Comparison of ENCODE assay signal across 8 cellular contexts in the genomic region with DNA sequence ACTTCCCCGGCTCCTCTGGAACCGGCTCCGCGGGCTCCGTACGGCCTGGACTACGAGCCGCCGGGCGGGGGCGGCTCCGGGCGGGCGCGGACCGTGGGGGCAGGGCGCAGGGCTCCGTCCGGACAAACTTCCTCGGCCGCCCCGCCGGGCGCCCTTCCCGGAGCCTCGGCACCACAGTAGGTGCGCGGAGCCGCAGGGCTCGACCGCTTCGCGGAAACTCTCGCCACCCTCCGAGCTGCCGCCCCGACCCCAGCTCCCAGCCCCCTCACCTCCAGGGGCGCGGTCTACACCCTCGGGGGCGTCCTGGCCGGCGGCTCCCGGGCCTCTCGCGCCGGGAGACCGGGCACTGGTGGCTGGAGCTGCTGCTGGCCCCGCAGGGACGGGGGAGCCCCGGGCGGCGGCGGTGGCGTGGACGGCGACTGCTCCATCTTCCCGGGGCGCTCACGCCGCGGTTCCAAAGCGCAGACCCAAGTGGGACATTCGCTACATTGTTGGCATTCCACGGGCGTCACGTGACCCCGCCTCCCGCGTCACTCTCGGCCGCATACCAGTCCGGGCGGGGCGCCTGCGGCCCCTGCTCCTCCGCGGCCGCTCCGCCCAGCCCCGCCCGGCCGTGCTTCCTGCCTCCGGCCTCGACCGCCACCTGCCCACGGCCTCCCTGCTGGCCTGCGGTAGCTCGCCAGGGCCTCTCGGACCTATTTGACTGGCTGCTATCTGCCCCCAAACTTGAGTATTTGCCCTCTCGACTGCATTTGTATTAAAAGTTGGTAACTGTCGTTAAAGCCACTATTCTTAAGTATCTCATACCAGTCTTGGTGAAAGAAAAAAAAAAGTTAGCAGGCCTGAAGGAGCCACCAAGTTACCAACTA. TPM values are rescaled to one million over a fixed set of nuclear protein-coding genes. Genes with fewer than 3 reads are reported as not detected.
DNase-seq lines count a peak whose midpoint lies in the region; ATAC-seq and TF ChIP-seq lines count a peak whose summit lies in the region.

TSS of gene LATS2 (minus strand) at position 510 of the 869 bp plus-strand sequence. CDS start 15,560 bp downstream, outside the sequence.

- H3K4me3 Mint-ChIP-seq in activated CD8-positive, alpha-beta T cell treated with anti-CD3 and anti-CD28 coated beads for 36 hours, result peak within 1 kb of the TSS; percentile 70

- H3K4me3 ChIP-seq in ectodermal cell (ENCODE audit: insufficient read depth, low read depth, low read length) (peak within 1 kb of the TSS; percentile 87), right lobe of liver (peak within 1 kb of the TSS; percentile 94 to 97 (median 95))

- peak within 1 kb of the TSS; percentile 14 for H3K27ac Mint-ChIP-seq in activated CD8-positive, alpha-beta T cell treated with anti-CD3 and anti-CD28 coated beads for 36 hours

- no peaks in the 10 kb centered on the region for H3K27me3 ChIP-seq in ectodermal cell (ENCODE audit: control insufficient read depth, insufficient read depth, low read length, poor library complexity, severe bottlenecking)
- H3K27me3 ChIP-seq in right lobe of liver, result no peaks in the 10 kb centered on the region

- 0 to 1% methylated on average over 92 of the region's 92 CpGs for WGBS in ectodermal cell, 2 experiments
- WGBS in right lobe of liver (ENCODE audit: insufficient coverage, low coverage, low lambda C conversion rate, missing lambda C conversion rate), result 0% methylated on average over 38 of the region's 92 CpGs

- H3K9me3 ChIP-seq in ectodermal cell (ENCODE audit: control insufficient read depth, low read length) (no peaks in the 10 kb centered on the region), right lobe of liver (no peaks in the 10 kb centered on the region)

- peaks cover 3% of the 10 kb centered on the region for H3K4me1 Mint-ChIP-seq in activated CD8-positive, alpha-beta T cell treated with anti-CD3 and anti-CD28 coated beads for 36 hours (ENCODE audit: low read depth)

- peak; percentile 95 for TF ChIP-seq POLR2A in right lobe of liver (IDR thresholded peaks at IDR 0.05)

- H3K4me1 ChIP-seq in ectodermal cell (ENCODE audit: control insufficient read depth, insufficient read depth, low read length) (no peaks in the 10 kb centered on the region), right lobe of liver (peaks cover 0 to 10% (median 0%) of the 10 kb centered on the region in 4 donors)

- DNase-seq in NCI-H2227 treated with DMSO at 0.1 percent for 48 hours (lab: John Stamatoyannopoulos, UW) (peak; percentile 47), right lobe of liver (peak; percentile 97 to 98 (median 98))
- peak; percentile 71 for DNase-seq in activated CD8-positive, alpha-beta T cell treated with anti-CD3 and anti-CD28 coated beads for 36 hours
- peak; percentile 37 to 51 for DNase-seq in stimulated activated CD4-positive, alpha-beta T cell treated with anti-CD3 and anti-CD28 coated beads, Interleukin-4, amount 100 ng/mL, for 48 hours (ENCODE audit: low read depth in 2 of 2)

- H3K27me3 Mint-ChIP-seq in activated CD8-positive, alpha-beta T cell treated with anti-CD3 and anti-CD28 coated beads for 36 hours, result peaks cover 25% of the 10 kb centered on the region

- no peaks in the 10 kb centered on the region for H3K36me3 Mint-ChIP-seq in activated CD8-positive, alpha-beta T cell treated with anti-CD3 and anti-CD28 coated beads for 36 hours (ENCODE audit: low read depth)

- H3K27ac ChIP-seq in 22Rv1 (peak within 1 kb of the TSS; percentile 64), ectodermal cell (ENCODE audit: insufficient read depth, low read depth, low read length, poor library complexity, severe bottlenecking) (peak within 1 kb of the TSS; percentile 98), right lobe of liver (peak within 1 kb of the TSS; percentile 96 to 99 (median 97))

- H3K36me3 ChIP-seq in ectodermal cell (ENCODE audit: control insufficient read depth, insufficient read depth, low read length), result no peaks in the 10 kb centered on the region
- no peaks in the 10 kb centered on the region for H3K36me3 ChIP-seq in right lobe of liver

- TF ChIP-seq CTCF in 22Rv1 (IDR thresholded peaks at IDR 0.05) (peak; percentile 32), right lobe of liver (IDR thresholded peaks at IDR 0.05) (peak; percentile 18 to 53 (median 34))
- no peak for TF ChIP-seq CTCF in activated CD8-positive, alpha-beta T cell treated with anti-CD3 and anti-CD28 coated beads for 36 hours (IDR thresholded peaks at IDR 0.05)

- POLR2A ChIA-PET in activated CD8-positive, alpha-beta T cell treated with anti-CD3 and anti-CD28 coated beads for 36 hours (lab: Charles Lee), result no interaction called here

- intact Hi-C loops in activated CD8-positive, alpha-beta T cell treated with anti-CD3 and anti-CD28 coated beads for 36 hours (cut with micrococcal nuclease), result no loop called here
- intact Hi-C loops in right lobe of liver (cut with DNase I), result no loop called here

- ATAC-seq in GM18499 (IDR thresholded peaks at IDR 0.05; ENCODE audit: insufficient read depth, unreplicated experiment), result peak; percentile 58
- ATAC-seq in HG02870 (IDR thresholded peaks at IDR 0.05; ENCODE audit: unreplicated experiment), result peak; percentile 87
- peak; percentile 75 for ATAC-seq in activated CD8-positive, alpha-beta T cell treated with anti-CD3 and anti-CD28 coated beads for 36 hours
- ATAC-seq in right lobe of liver, result peak; percentile 95 to 99 (median 96)

- H3K9me3 Mint-ChIP-seq in activated CD8-positive, alpha-beta T cell treated with anti-CD3 and anti-CD28 coated beads for 36 hours, result no peaks in the 10 kb centered on the region

- CTCF ChIA-PET in activated CD8-positive, alpha-beta T cell treated with anti-CD3 and anti-CD28 coated beads for 36 hours (lab: Charles Lee), result no interaction called here

RNA-seq across cellular contexts. Expression of gene LATS2, which starts in this region (rescaled TPM):
- total RNA-seq in activated CD8-positive, alpha-beta T cell treated with anti-CD3 and anti-CD28 coated beads for 36 hours, result 1 to 10 TPM; 1.3 to 3.0 TPM
- 25.8 TPM for polyA plus RNA-seq in ectodermal cell (2013, experiment 1 of 4)
- polyA plus RNA-seq in ectodermal cell (2013, experiment 2 of 4), result 26.7 TPM
- polyA plus RNA-seq in ectodermal cell (2013, experiment 3 of 4), result 22.5 TPM
- 24.4 TPM for polyA plus RNA-seq in ectodermal cell (2013, experiment 4 of 4)
- 10 to 100 TPM in 2 of 6 experiments, 1 to 10 TPM in 4; 6.8 to 12.8 (median 8.7) TPM for total RNA-seq in right lobe of liver

Comparison
In these comparisons a context has a peak if more than half of its experiments do, and no peak if none do; other contexts are left out.
1. Peak in every context shown above with its lines: DNase-seq, ATAC-seq, H3K4me3 ChIP-seq and H3K27ac ChIP-seq.
2. DNase-seq: peak in every context shown above with its lines; median percentile 98 in right lobe of liver; 71 in activated CD8-positive, alpha-beta T cell treated with anti-CD3 and anti-CD28 coated beads for 36 hours; 47 in NCI-H2227 treated with DMSO at 0.1 percent for 48 hours; 44 in stimulated activated CD4-positive, alpha-beta T cell treated with anti-CD3 and anti-CD28 coated beads, Interleukin-4, amount 100 ng/mL, for 48 hours.